Comparison of ENCODE assay signal across 15 cellular contexts in the genomic region with DNA sequence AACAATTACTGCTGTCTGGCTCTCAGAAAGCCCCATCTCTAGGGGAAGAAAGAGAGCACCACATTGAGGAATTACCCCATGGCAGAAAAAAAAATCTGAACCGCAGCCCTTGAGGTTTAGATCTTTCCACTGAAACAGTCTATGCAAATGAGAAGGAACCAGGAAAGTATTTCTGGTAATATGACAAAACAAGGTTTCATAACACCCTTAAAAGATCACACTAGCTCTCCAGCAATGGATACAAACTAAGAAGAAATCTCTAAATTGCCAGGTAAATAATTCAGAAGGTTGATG.
DNase-seq lines count a peak whose midpoint lies in the region; ATAC-seq, FAIRE-seq and TF ChIP-seq lines count a peak whose summit lies in the region.
"Had no signal": no experiment of that assay in that cellular context is flagged by ENCODE, and none has a peak within 500 bp of the region (broad histone marks: within the 10 kb centered on the region; RNA-seq: fewer than 3 reads in every experiment).

No MANE protein-coding gene starts in this region.

- H3K9ac ChIP-seq in GM12878 (ENCODE audit: control insufficient read depth, insufficient read depth, low read length): no peak overlapping the region
- H3K9ac ChIP-seq: BLaER1 treated with 17β-estradiol and CSF1 and Interleukin-3, amounts not matched to agents 10 nM and 100 nM had no signal

- DNase-seq in GM12878 (ENCODE audit: low read depth, low spot score) (peak; percentile 23), GM10266 (ENCODE audit: extremely low spot score) (no peak)
- DNase-seq in stimulated activated naive CD8-positive, alpha-beta T cell treated with anti-CD3 and anti-CD28 coated beads, Interleukin-15, Interleukin-2, amounts not matched to agents 100 U/mL and 50 U/mL, for 24 hours: no peak
- DNase-seq: activated CD4-positive, alpha-beta T cell treated with anti-CD3 and anti-CD28 coated beads, Interleukin-2, amount 10 ng/mL, durations not matched to agents 24 days and 14 days; anterior cingulate cortex; NCI-H1694 treated with DMSO at 0.1 percent for 48 hours; NCI-H526 treated with DMSO at 0.1 percent for 48 hours; small intestine had no signal

- TF ChIP-seq RAD21 in GM12878 (IDR thresholded peaks at IDR 0.05; ENCODE audit: insufficient read depth, low read depth, low read length): no peak

- FAIRE-seq in GM12878 (lab: Jason Lieb, UNC): no peak
- FAIRE-seq: K562 had no signal

- peak; percentile 24 for ATAC-seq in GM19025 (IDR thresholded peaks at IDR 0.05; ENCODE audit: low read depth, unreplicated experiment)
- peak; percentile 64 for ATAC-seq in GM21786 (IDR thresholded peaks at IDR 0.05; ENCODE audit: unreplicated experiment)
- peak; percentile 65 for ATAC-seq in HG03108 (IDR thresholded peaks at IDR 0.05; ENCODE audit: unreplicated experiment)
- peak; percentile 63 for ATAC-seq in GM12878
- ATAC-seq in esophagus mucosa: no peak
- ATAC-seq in stimulated activated naive CD8-positive, alpha-beta T cell treated with anti-CD3 and anti-CD28 coated beads, Interleukin-15, Interleukin-2, amounts not matched to agents 100 U/mL and 50 U/mL, for 24 hours: no peak
- ATAC-seq: K562 had no signal

- H4K20me1 ChIP-seq in GM12878 (ENCODE audit: control insufficient read depth, insufficient read depth): no peaks in the 10 kb centered on the region
- H4K20me1 ChIP-seq: BLaER1 treated with 17β-estradiol and CSF1 and Interleukin-3, amounts not matched to agents 10 nM and 100 nM had no signal

- H3K4me3 ChIP-seq in GM12878: no peak overlapping the region
- H3K4me3 ChIP-seq: BLaER1 treated with 17β-estradiol and CSF1 and Interleukin-3, amounts not matched to agents 10 nM and 100 nM; coronary artery; K562 had no signal

- RAD21 ChIA-PET in GM12878 (lab: Charles Lee; ENCODE audit: unreplicated experiment): no interaction called here

- H3K9me3 ChIP-seq in GM12878 (replicated peaks; ENCODE audit: control insufficient read depth, insufficient read depth, low read length): peaks cover 2% of the 10 kb centered on the region; the same call in 2 of the 3 replicates

- POLR2A ChIA-PET in GM12878 (lab: Charles Lee): interaction anchor here (0.6 kb wide), 1 partner anchor 20 kb away, joined by 3 read pairs; no protein-coding TSS in a partner anchor

- no TSS peak for BruUV-seq in GM12878 (replicated peaks; lab: Mats Ljungman, UMichigan)

- no peak overlapping the region for H3K4me2 ChIP-seq in GM12878 (ENCODE audit: control insufficient read depth, insufficient read depth)

- H3K27ac ChIP-seq in GM12878 (ENCODE audit: control insufficient read depth, insufficient read depth): peak overlapping the region; percentile 9; the same call in 1 of the 2 replicates
- H3K27ac ChIP-seq: BLaER1 treated with 17β-estradiol and CSF1 and Interleukin-3, amounts not matched to agents 10 nM and 100 nM; coronary artery had no signal

- H2AFZ ChIP-seq in GM12878 (ENCODE audit: control insufficient read depth, low read depth, low read length): no peak overlapping the region

- H3K4me1 ChIP-seq in GM12878 (ENCODE audit: control insufficient read depth, insufficient read depth, low read length): no peaks in the 10 kb centered on the region; the same call in 1 of the 2 replicates

- SMC1A ChIA-PET in GM12878 (lab: Charles Lee; ENCODE audit: uncharacterized antibody, unreplicated experiment): interaction anchor here (0.6 kb wide), 1 partner anchor 10 kb away, joined by 3 read pairs; no protein-coding TSS in a partner anchor

- TF ChIP-seq CTCF in GM12878 (IDR thresholded peaks at IDR 0.05 in 2 of 3, conservative IDR thresholded peaks at IDR 0.05 in 1 of 3; ENCODE audit: control insufficient read depth in 2 of 3, extremely low read depth in 1 of 3, insufficient read depth in 1 of 3, low read depth in 3 of 3, low read length in 3 of 3) (no peak), GM10266 (IDR thresholded peaks at IDR 0.05; ENCODE audit: control insufficient read depth, insufficient read depth, low read depth, missing control alignments) (no peak)

- no peaks in the 10 kb centered on the region for H3K36me3 ChIP-seq in GM12878 (ENCODE audit: control insufficient read depth in 2 of 2, insufficient read depth in 2 of 2, low read length in 1 of 2)

- in situ Hi-C loops in GM12878 (cut with MboI): no loop called here

- TF ChIP-seq EP300 in GM12878 (IDR thresholded peaks at IDR 0.05; ENCODE audit: borderline replicate concordance in 1 of 2, control insufficient read depth in 1 of 2, low read depth in 2 of 2, low read length in 2 of 2): no peak

- WGBS in GM12878 (ENCODE audit: insufficient coverage, insufficient replicate concordance, low lambda C conversion rate, missing lambda C conversion rate): 0% methylated on average over 1 of the region's 1 CpG

- H3K79me2 ChIP-seq in GM12878 (ENCODE audit: control insufficient read depth, insufficient read depth, low read length): no peaks in the 10 kb centered on the region

- intact Hi-C loops in GM12878 (cut with micrococcal nuclease; ENCODE audit: unreplicated experiment): no loop called here

- H3K27me3 ChIP-seq in GM12878 (replicated peaks in 1 of 2; ENCODE audit: control insufficient read depth in 2 of 2, insufficient read depth in 2 of 2, low read length in 1 of 2): no peaks in the 10 kb centered on the region
- H3K27me3 ChIP-seq: BLaER1 treated with 17β-estradiol and CSF1 and Interleukin-3, amounts not matched to agents 10 nM and 100 nM had no signal

- CTCF ChIA-PET in GM12878 (lab: Yijun Ruan, JAX): no interaction called here

- no peak for TF ChIP-seq POLR2A in GM12878 (IDR thresholded peaks at IDR 0.05; ENCODE audit: low read depth, low read length)

TF ChIP-seq in GM12878, 131 proteins besides CTCF, POLR2A, EP300 and RAD21:
- TF ChIP-seq RUNX3 (IDR thresholded peaks at IDR 0.05; ENCODE audit: low read length): peak; percentile 87
- no peak for TF ChIP-seq KAT2A (conservative IDR thresholded peaks at IDR 0.05; ENCODE audit: control insufficient read depth, low read depth, low read length)
- no peak for TF ChIP-seq TCF12 (IDR thresholded peaks at IDR 0.05; ENCODE audit: low read depth, low read length)
- TF ChIP-seq POU2F2 (IDR thresholded peaks at IDR 0.05; ENCODE audit: borderline replicate concordance, low read depth, low read length): 0 out of 3 replicates have a peak, but pooled peaks have one; percentile 44
- TF ChIP-seq KDM1A (IDR thresholded peaks at IDR 0.05; ENCODE audit: borderline replicate concordance): no peak
- TF ChIP-seq, protein P1, sequence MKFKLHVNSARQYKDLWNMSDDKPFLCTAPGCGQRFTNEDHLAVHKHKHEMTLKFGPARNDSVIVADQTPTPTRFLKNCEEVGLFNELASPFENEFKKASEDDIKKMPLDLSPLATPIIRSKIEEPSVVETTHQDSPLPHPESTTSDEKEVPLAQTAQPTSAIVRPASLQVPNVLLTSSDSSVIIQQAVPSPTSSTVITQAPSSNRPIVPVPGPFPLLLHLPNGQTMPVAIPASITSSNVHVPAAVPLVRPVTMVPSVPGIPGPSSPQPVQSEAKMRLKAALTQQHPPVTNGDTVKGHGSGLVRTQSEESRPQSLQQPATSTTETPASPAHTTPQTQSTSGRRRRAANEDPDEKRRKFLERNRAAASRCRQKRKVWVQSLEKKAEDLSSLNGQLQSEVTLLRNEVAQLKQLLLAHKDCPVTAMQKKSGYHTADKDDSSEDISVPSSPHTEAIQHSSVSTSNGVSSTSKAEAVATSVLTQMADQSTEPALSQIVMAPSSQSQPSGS (IDR thresholded peaks at IDR 0.05; ENCODE audit: low read length): peak; percentile 46; the same call in 1 of the 2 replicates
- peak; percentile 49; the same call in 1 of the 2 replicates for TF ChIP-seq NFIC (IDR thresholded peaks at IDR 0.05; ENCODE audit: low read depth, low read length)
- TF ChIP-seq CHD1 (IDR thresholded peaks at IDR 0.05; ENCODE audit: low read depth, low read length): no peak
- TF ChIP-seq MEF2A (IDR thresholded peaks at IDR 0.05; ENCODE audit: insufficient read depth, low read depth, low read length): peak; percentile 70; the same call in 1 of the 2 replicates
- 0 out of 2 replicates have a peak, but pooled peaks have one; percentile 49 for TF ChIP-seq CBFB (IDR thresholded peaks at IDR 0.05; ENCODE audit: low read depth)
- TF ChIP-seq MTA3 (IDR thresholded peaks at IDR 0.05; ENCODE audit: borderline replicate concordance, low read length): peak; percentile 22; the same call in 1 of the 2 replicates
- TF ChIP-seq EED (IDR thresholded peaks at IDR 0.05; ENCODE audit: low read depth): 0 out of 2 replicates have a peak, but pooled peaks have one; percentile 15
- TF ChIP-seq CBX3 (IDR thresholded peaks at IDR 0.05; ENCODE audit: borderline replicate concordance, low read depth): no peak
- no peak for TF ChIP-seq NR2F1 (conservative IDR thresholded peaks at IDR 0.05)
- 0 out of 2 replicates have a peak, but pooled peaks have one; percentile 10 for TF ChIP-seq PML (IDR thresholded peaks at IDR 0.05; ENCODE audit: low read length)
- no peak for TF ChIP-seq NBN (IDR thresholded peaks at IDR 0.05)

Comparison
In these comparisons a context has a peak if more than half of its experiments do, and no peak if none do; other contexts are left out.
1. ATAC-seq: peak in GM19025 (single experiment), GM21786 (single experiment), HG03108 (single experiment) and GM12878 (single experiment); none in esophagus mucosa (single experiment) and stimulated activated naive CD8-positive, alpha-beta T cell treated with anti-CD3 and anti-CD28 coated beads, Interleukin-15, Interleukin-2, amounts not matched to agents 100 U/mL and 50 U/mL, for 24 hours (single experiment).